32 cellular contexts compared by ENCODE assay signal in genomic region chr4:19437008-19437407, GRCh38.
"Had no signal": no experiment of that assay in that cellular context is flagged by ENCODE, and none has a peak within 500 bp of the region (broad histone marks: within the 10 kb centered on the region; RNA-seq: fewer than 3 reads in every experiment).

No MANE protein-coding gene starts in this region.

- H3K4me3 ChIP-seq: adrenal gland, body of pancreas, breast epithelium had no signal

- H3K4me1 ChIP-seq: adrenal gland, body of pancreas, breast epithelium had no signal

- H3K27me3 ChIP-seq: adrenal gland, body of pancreas, brain microvascular endothelial cell, breast epithelium had no signal

- H3K27ac ChIP-seq: adrenal gland, body of pancreas, brain microvascular endothelial cell, breast epithelium, VCaP had no signal

- H3K9me3 ChIP-seq: adrenal gland, body of pancreas had no signal

- DNase-seq: activated B cell treated with CpG ODN at 0.5 μM for 24 hours; activated CD4-positive, alpha-beta memory T cell treated with anti-CD3 and anti-CD28 coated beads for 36 hours; activated CD4-positive, alpha-beta T cell treated with anti-CD3 and anti-CD28 coated beads for 4 hours; activated CD4-positive, alpha-beta T cell treated with anti-CD3 and anti-CD28 coated beads, Interleukin-2, amount 10 ng/mL, durations not matched to agents 24 days and 14 days; activated CD4-positive, alpha-beta T cell treated with anti-CD3 and anti-CD28 coated beads, Interleukin-2, amount 50 U/mL, for 1 hour; activated CD4-positive, alpha-beta T cell treated with anti-CD3 and anti-CD28 coated beads, Interleukin-2, amount 50 U/mL, for 4 hours; activated CD4-positive, CD25-positive, alpha-beta regulatory T cell treated with anti-CD3 and anti-CD28 coated beads, Interleukin-2, amount 50 U/mL, for 72 hours; activated CD8-positive, alpha-beta memory T cell treated with anti-CD3 and anti-CD28 coated beads, Interleukin-2, amount 50 U/mL, for 4 hours; activated CD8-positive, alpha-beta T cell treated with anti-CD3 and anti-CD28 coated beads for 36 hours; activated effector memory CD4-positive, alpha-beta T cell treated with anti-CD3 and anti-CD28 coated beads, Interleukin-2, amount 50 U/mL, for 16 hours; activated gamma-delta T cell treated with Interleukin-2 at 50 U/mL for 16 hours; activated naive CD4-positive, alpha-beta T cell; activated naive CD4-positive, alpha-beta T cell treated with anti-CD3 and anti-CD28 coated beads for 36 hours; activated naive CD4-positive, alpha-beta T cell treated with anti-CD3 and anti-CD28 coated beads, Interleukin-2, amount 50 U/mL, for 16 hours; activated naive CD8-positive, alpha-beta T cell treated with anti-CD3 and anti-CD28 coated beads for 36 hours; activated T-cell treated with anti-CD3 and anti-CD28 coated beads for 4 hours; activated T-cell treated with anti-CD3 and anti-CD28 coated beads, Interleukin-2, amount 50 U/mL, for 1 hour; activated T-cell treated with anti-CD3 and anti-CD28 coated beads, Interleukin-2, amount 50 U/mL, for 4 hours; activated T-cell treated with anti-CD3 and anti-CD28 coated beads, Interleukin-2, amount 50 U/mL, for 72 hours; adrenal gland; amniotic stem cell; aorta; body of pancreas; brain microvascular endothelial cell; central memory CD4-positive, alpha-beta T cell; T-helper 1 cell; T-helper 2 cell; T-helper 9 cell had no signal

- H3K36me3 ChIP-seq: adrenal gland, brain microvascular endothelial cell, breast epithelium had no signal

- ATAC-seq: activated CD8-positive, alpha-beta T cell treated with anti-CD3 and anti-CD28 coated beads for 36 hours; activated naive CD4-positive, alpha-beta T cell treated with anti-CD3 and anti-CD28 coated beads, Interleukin-2, amount 50 U/mL, for 72 hours; activated T-cell treated with anti-CD3 and anti-CD28 coated beads, Interleukin-2, amount 50 U/mL, for 4 hours; activated T-cell treated with anti-CD3 and anti-CD28 coated beads, Interleukin-2, amount 50 U/mL, for 72 hours; activated T-helper 17 cell treated with anti-CD3 and anti-CD28 coated beads, Interleukin-2, amount 50 U/mL, for 72 hours; body of pancreas had no signal
